21 cellular contexts compared by ENCODE assay signal in the genomic region with DNA sequence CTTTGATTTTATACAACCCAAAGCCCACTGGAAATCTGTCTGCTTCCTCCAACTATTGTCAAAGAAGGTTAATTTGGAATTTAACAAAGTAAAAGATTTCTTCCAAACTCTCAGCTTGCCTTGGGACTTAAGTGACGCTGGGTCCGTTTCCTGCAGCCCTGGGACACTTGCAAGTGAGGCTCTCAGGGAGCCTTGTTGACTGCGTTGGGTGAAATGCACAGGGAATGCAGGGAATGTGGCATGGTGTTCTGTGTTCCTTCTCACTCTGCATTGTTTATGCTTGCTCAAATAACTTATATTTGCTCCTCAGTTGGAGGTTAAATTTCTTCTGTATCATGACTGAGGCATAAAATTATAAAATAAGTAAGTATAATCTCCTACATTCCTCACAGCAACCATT.
DNase-seq lines count a peak whose midpoint lies in the region; ATAC-seq and TF ChIP-seq lines count a peak whose summit lies in the region.
"Had no signal": no experiment of that assay in that cellular context is flagged by ENCODE, and none has a peak within 500 bp of the region (broad histone marks: within the 10 kb centered on the region; RNA-seq: fewer than 3 reads in every experiment).

No MANE protein-coding gene starts in this region.

- no peaks in the 10 kb centered on the region for H3K27me3 ChIP-seq in body of pancreas
- H3K27me3 ChIP-seq: adrenal gland had no signal

- TF ChIP-seq POLR2A in body of pancreas (IDR thresholded peaks at IDR 0.05): no peak

- H3K9me3 Mint-ChIP-seq in progenitor cell of endocrine pancreas (ENCODE audit: low read depth): no peaks in the 10 kb centered on the region

- H3K36me3 Mint-ChIP-seq in progenitor cell of endocrine pancreas (ENCODE audit: insufficient read depth): no peaks in the 10 kb centered on the region
- H3K36me3 Mint-ChIP-seq: CD14-positive monocyte had no signal

- H3K27me3 Mint-ChIP-seq in progenitor cell of endocrine pancreas: peaks cover 10% of the 10 kb centered on the region

- H3K27ac ChIP-seq in body of pancreas: no peak overlapping the region
- H3K27ac ChIP-seq: adrenal gland, neutrophil had no signal

- intact Hi-C loops in body of pancreas (cut with DNase I): no loop called here

- DNase-seq in EH (ENCODE audit: low read depth): peak; percentile 33
- DNase-seq in astrocyte of the hippocampus (ENCODE audit: low read depth, low spot score): peak; percentile 33
- peak; percentile 47 for DNase-seq in iPS-NIHi7 (ENCODE audit: extremely low spot score)
- DNase-seq in progenitor cell of endocrine pancreas (ENCODE audit: low spot score, unreplicated experiment): no peak
- DNase-seq in NCI-H345 treated with DMSO at 0.1 percent for 48 hours (lab: John Stamatoyannopoulos, UW; ENCODE audit: unreplicated experiment): no peak
- DNase-seq in NCI-H2227 treated with DMSO at 0.1 percent for 48 hours (lab: John Stamatoyannopoulos, UW): no peak
- DNase-seq in activated T-cell treated with anti-CD3 and anti-CD28 coated beads for 4 hours: no peak
- DNase-seq in body of pancreas: no peak
- DNase-seq: activated CD4-positive, alpha-beta T cell treated with anti-CD3 and anti-CD28 coated beads for 48 hours; activated effector memory CD4-positive, alpha-beta T cell treated with anti-CD3 and anti-CD28 coated beads, Interleukin-2, amount 50 U/mL, for 16 hours; adrenal gland; DMS 273 treated with DMSO at 0.1 percent for 48 hours; Karpas-422; midbrain; NCI-H1048; NCI-H2029; stimulated activated CD4-positive, alpha-beta T cell treated with anti-CD3 and anti-CD28 coated beads, Interleukin-1b, Interleukin-23, amount 100 ng/mL, for 48 hours; stimulated activated naive CD4-positive, alpha-beta T cell had no signal

- H3K4me3 Mint-ChIP-seq in progenitor cell of endocrine pancreas (ENCODE audit: low read depth): no peak overlapping the region
- H3K4me3 Mint-ChIP-seq: CD14-positive monocyte had no signal

- peak overlapping the region; percentile 78 for H3K27ac Mint-ChIP-seq in progenitor cell of endocrine pancreas
- H3K27ac Mint-ChIP-seq: CD14-positive monocyte had no signal

- no peaks in the 10 kb centered on the region for H3K9me3 ChIP-seq in body of pancreas
- H3K9me3 ChIP-seq: adrenal gland, neutrophil had no signal

- 68 to 81% methylated on average over 3 of the region's 3 CpGs for WGBS in body of pancreas, 2 donors

- TF ChIP-seq CTCF in progenitor cell of endocrine pancreas (IDR thresholded peaks at IDR 0.05; ENCODE audit: unreplicated experiment) (no peak), body of pancreas (IDR thresholded peaks at IDR 0.05) (no peak)

- peaks cover 19% of the 10 kb centered on the region for H3K4me1 Mint-ChIP-seq in progenitor cell of endocrine pancreas (ENCODE audit: low read depth)
- H3K4me1 Mint-ChIP-seq: CD14-positive monocyte had no signal

- no peaks in the 10 kb centered on the region for H3K36me3 ChIP-seq in body of pancreas (replicated peaks in 1 of 2; ENCODE audit: insufficient read depth in 1 of 2, low read depth in 2 of 2)
- H3K36me3 ChIP-seq: adrenal gland, neutrophil had no signal

- no peak for ATAC-seq in body of pancreas
- ATAC-seq: GM12878 had no signal

- no peaks in the 10 kb centered on the region for H3K4me1 ChIP-seq in body of pancreas
- H3K4me1 ChIP-seq: adrenal gland had no signal

- H3K4me3 ChIP-seq in body of pancreas: no peak overlapping the region
- H3K4me3 ChIP-seq: adrenal gland, GM12878 had no signal

Comparison
In these comparisons a context has a peak if more than half of its experiments do, and no peak if none do; other contexts are left out.
1. DNase-seq: peak in EH (single experiment), astrocyte of the hippocampus (single experiment) and iPS-NIHi7 (single experiment); none in progenitor cell of endocrine pancreas (single experiment), NCI-H345 treated with DMSO at 0.1 percent for 48 hours (single experiment), NCI-H2227 treated with DMSO at 0.1 percent for 48 hours (single experiment), activated T-cell treated with anti-CD3 and anti-CD28 coated beads for 4 hours (single experiment) and body of pancreas (0 of 4).